In genomic region chr16:89343501-89344291, GRCh38 we compare ENCODE assay signal across 9 cellular contexts.
DNase-seq lines count a peak whose midpoint lies in the region; ATAC-seq and TF ChIP-seq lines count a peak whose summit lies in the region.
"Had no signal": no experiment of that assay in that cellular context is flagged by ENCODE, and none has a peak within 500 bp of the region (broad histone marks: within the 10 kb centered on the region; RNA-seq: fewer than 3 reads in every experiment).

No MANE protein-coding gene starts in this region.

- peaks cover 66% of the 10 kb centered on the region for H3K4me1 Mint-ChIP-seq in activated CD8-positive, alpha-beta T cell treated with anti-CD3 and anti-CD28 coated beads, Interleukin-2, amount 10 ng/mL, durations not matched to agents 7 days and 5 days (ENCODE audit: low read depth)
- peaks cover 83% of the 10 kb centered on the region for H3K4me1 Mint-ChIP-seq in activated CD8-positive, alpha-beta T cell treated with anti-CD3 and anti-CD28 coated beads for 36 hours (ENCODE audit: low read depth)
- peaks cover 71% of the 10 kb centered on the region for H3K4me1 Mint-ChIP-seq in glutamatergic neuron (ENCODE audit: low read depth, unreplicated experiment)
- H3K4me1 Mint-ChIP-seq in activated T-cell treated with anti-CD3 and anti-CD28 coated beads, Interleukin-2, amount 50 U/mL, for 72 hours (ENCODE audit: low read depth) = peaks cover 83% of the 10 kb centered on the region

- peak overlapping the region in 1 of 3 donors; percentile 9 for H3K4me3 ChIP-seq in skeletal muscle tissue (ENCODE audit: low read length in 3 of 3)

- CTCF ChIA-PET in activated CD8-positive, alpha-beta T cell treated with anti-CD3 and anti-CD28 coated beads, Interleukin-2, amount 10 ng/mL, durations not matched to agents 7 days and 5 days (lab: Charles Lee) = interaction anchor here (0.9 to 1.2 kb wide), 3 partner anchors 9 to 15 kb away, joined by 3 to 5 read pairs (median 3); no protein-coding TSS in a partner anchor
- CTCF ChIA-PET in activated CD8-positive, alpha-beta T cell treated with anti-CD3 and anti-CD28 coated beads for 36 hours (lab: Charles Lee) = interaction anchor here (1.5 kb wide), 1 partner anchor 9 kb away, joined by 4 read pairs; no protein-coding TSS in a partner anchor

- TF ChIP-seq CTCF in activated CD8-positive, alpha-beta T cell treated with anti-CD3 and anti-CD28 coated beads for 36 hours (IDR thresholded peaks at IDR 0.05) = no peak
- TF ChIP-seq CTCF in glutamatergic neuron (IDR thresholded peaks at IDR 0.05; ENCODE audit: partially characterized antibody, unreplicated experiment) = no peak

- peak overlapping the region; percentile 10 for H3K27ac ChIP-seq in skeletal muscle tissue (ENCODE audit: low read depth, low read length)

- peaks cover 23% of the 10 kb centered on the region for H3K36me3 Mint-ChIP-seq in activated CD8-positive, alpha-beta T cell treated with anti-CD3 and anti-CD28 coated beads, Interleukin-2, amount 10 ng/mL, durations not matched to agents 7 days and 5 days (ENCODE audit: low read depth)
- peaks cover 13% of the 10 kb centered on the region for H3K36me3 Mint-ChIP-seq in activated CD8-positive, alpha-beta T cell treated with anti-CD3 and anti-CD28 coated beads for 36 hours (ENCODE audit: low read depth)
- H3K36me3 Mint-ChIP-seq in glutamatergic neuron (ENCODE audit: unreplicated experiment) = no peaks in the 10 kb centered on the region
- peaks cover 0 to 8% of the 10 kb centered on the region in 2 donors for H3K36me3 Mint-ChIP-seq in activated T-cell treated with anti-CD3 and anti-CD28 coated beads, Interleukin-2, amount 50 U/mL, for 72 hours (ENCODE audit: insufficient read depth in 2 of 2)

- no peaks in the 10 kb centered on the region for H3K9me3 ChIP-seq in skeletal muscle tissue (ENCODE audit: control insufficient read depth in 3 of 3, low read length in 3 of 3)

- no peaks in the 10 kb centered on the region for H3K9me3 Mint-ChIP-seq in activated CD8-positive, alpha-beta T cell treated with anti-CD3 and anti-CD28 coated beads, Interleukin-2, amount 10 ng/mL, durations not matched to agents 7 days and 5 days (ENCODE audit: insufficient read depth)
- H3K9me3 Mint-ChIP-seq in activated CD8-positive, alpha-beta T cell treated with anti-CD3 and anti-CD28 coated beads for 36 hours = no peaks in the 10 kb centered on the region
- H3K9me3 Mint-ChIP-seq in glutamatergic neuron (ENCODE audit: unreplicated experiment) = peaks cover 43% of the 10 kb centered on the region
- no peaks in the 10 kb centered on the region for H3K9me3 Mint-ChIP-seq in activated T-cell treated with anti-CD3 and anti-CD28 coated beads, Interleukin-2, amount 50 U/mL, for 72 hours

- no peak for DNase-seq in activated CD8-positive, alpha-beta T cell treated with anti-CD3 and anti-CD28 coated beads, Interleukin-2, amount 10 ng/mL, durations not matched to agents 7 days and 5 days
- DNase-seq in activated CD8-positive, alpha-beta T cell treated with anti-CD3 and anti-CD28 coated beads for 36 hours = no peak
- DNase-seq in RPMI7951 (ENCODE audit: low read depth) = peak; percentile 40
- no peak for DNase-seq in glutamatergic neuron
- DNase-seq in activated T-cell treated with anti-CD3 and anti-CD28 coated beads, Interleukin-2, amount 50 U/mL, for 72 hours = no peak
- DNase-seq: activated CD4-positive, CD25-positive, alpha-beta regulatory T cell had no signal

- no peak for ATAC-seq in activated CD8-positive, alpha-beta T cell treated with anti-CD3 and anti-CD28 coated beads, Interleukin-2, amount 10 ng/mL, durations not matched to agents 7 days and 5 days
- ATAC-seq in activated CD8-positive, alpha-beta T cell treated with anti-CD3 and anti-CD28 coated beads for 36 hours = no peak
- no peak for ATAC-seq in HG03342 (IDR thresholded peaks at IDR 0.05; ENCODE audit: unreplicated experiment)
- ATAC-seq in activated T-cell treated with anti-CD3 and anti-CD28 coated beads, Interleukin-2, amount 50 U/mL, for 72 hours (replicated peaks in 1 of 2) = no peak
- ATAC-seq in HG02623 (IDR thresholded peaks at IDR 0.05; ENCODE audit: unreplicated experiment) = no peak

- H3K27me3 Mint-ChIP-seq in activated CD8-positive, alpha-beta T cell treated with anti-CD3 and anti-CD28 coated beads, Interleukin-2, amount 10 ng/mL, durations not matched to agents 7 days and 5 days (ENCODE audit: low read depth) = no peaks in the 10 kb centered on the region
- H3K27me3 Mint-ChIP-seq in activated CD8-positive, alpha-beta T cell treated with anti-CD3 and anti-CD28 coated beads for 36 hours = no peaks in the 10 kb centered on the region
- H3K27me3 Mint-ChIP-seq in glutamatergic neuron (ENCODE audit: unreplicated experiment) = peaks cover 29% of the 10 kb centered on the region
- H3K27me3 Mint-ChIP-seq in activated T-cell treated with anti-CD3 and anti-CD28 coated beads, Interleukin-2, amount 50 U/mL, for 72 hours (ENCODE audit: low read depth) = no peaks in the 10 kb centered on the region

- intact Hi-C loops in activated CD8-positive, alpha-beta T cell treated with anti-CD3 and anti-CD28 coated beads for 36 hours (cut with micrococcal nuclease) = no loop called here

- H3K4me1 ChIP-seq in skeletal muscle tissue (ENCODE audit: control insufficient read depth in 3 of 3, insufficient read depth in 3 of 3, low read length in 3 of 3) = peaks cover 27 to 55% (median 48%) of the 10 kb centered on the region in 3 donors

- no peak overlapping the region for H3K4me3 Mint-ChIP-seq in activated CD8-positive, alpha-beta T cell treated with anti-CD3 and anti-CD28 coated beads, Interleukin-2, amount 10 ng/mL, durations not matched to agents 7 days and 5 days
- no peak overlapping the region for H3K4me3 Mint-ChIP-seq in activated CD8-positive, alpha-beta T cell treated with anti-CD3 and anti-CD28 coated beads for 36 hours
- peak overlapping the region; percentile 80 for H3K4me3 Mint-ChIP-seq in glutamatergic neuron (ENCODE audit: unreplicated experiment)
- no peak overlapping the region for H3K4me3 Mint-ChIP-seq in activated T-cell treated with anti-CD3 and anti-CD28 coated beads, Interleukin-2, amount 50 U/mL, for 72 hours

- peak overlapping the region in 1 of 3 donors; percentile 40 for H3K9ac ChIP-seq in skeletal muscle tissue (ENCODE audit: low read depth in 1 of 3, low read length in 3 of 3)

- no peaks in the 10 kb centered on the region for H3K36me3 ChIP-seq in skeletal muscle tissue (ENCODE audit: control insufficient read depth in 3 of 3, insufficient read depth in 3 of 3, low read length in 3 of 3)

- no peaks in the 10 kb centered on the region for H3K27me3 ChIP-seq in skeletal muscle tissue (ENCODE audit: control insufficient read depth in 3 of 3, insufficient read depth in 3 of 3, low read length in 3 of 3)

- POLR2A ChIA-PET in activated CD8-positive, alpha-beta T cell treated with anti-CD3 and anti-CD28 coated beads, Interleukin-2, amount 10 ng/mL, durations not matched to agents 7 days and 5 days (lab: Charles Lee) = interaction anchor here (1.1 kb wide), 1 partner anchor 9 kb away, joined by 3 read pairs; no protein-coding TSS in a partner anchor
- POLR2A ChIA-PET in activated CD8-positive, alpha-beta T cell treated with anti-CD3 and anti-CD28 coated beads for 36 hours (lab: Charles Lee) = interaction anchor here (0.9 to 1.3 kb wide), 2 partner anchors 36 to 123 kb away, joined by 3 to 6 read pairs; no protein-coding TSS in a partner anchor

- peak overlapping the region; percentile 40 for H3K27ac Mint-ChIP-seq in activated CD8-positive, alpha-beta T cell treated with anti-CD3 and anti-CD28 coated beads, Interleukin-2, amount 10 ng/mL, durations not matched to agents 7 days and 5 days
- no peak overlapping the region for H3K27ac Mint-ChIP-seq in activated CD8-positive, alpha-beta T cell treated with anti-CD3 and anti-CD28 coated beads for 36 hours
- H3K27ac Mint-ChIP-seq in glutamatergic neuron (ENCODE audit: unreplicated experiment) = peak overlapping the region; percentile 99
- no peak overlapping the region for H3K27ac Mint-ChIP-seq in activated T-cell treated with anti-CD3 and anti-CD28 coated beads, Interleukin-2, amount 50 U/mL, for 72 hours

Comparison
In these comparisons a context has a peak if more than half of its experiments do, and no peak if none do; other contexts are left out.
1. H3K27ac Mint-ChIP-seq: peak in activated CD8-positive, alpha-beta T cell treated with anti-CD3 and anti-CD28 coated beads, Interleukin-2, amount 10 ng/mL, durations not matched to agents 7 days and 5 days (single experiment) and glutamatergic neuron (single experiment); none in activated CD8-positive, alpha-beta T cell treated with anti-CD3 and anti-CD28 coated beads for 36 hours (single experiment) and activated T-cell treated with anti-CD3 and anti-CD28 coated beads, Interleukin-2, amount 50 U/mL, for 72 hours (single experiment).